ENCODE assay signal across 8 cellular contexts in the genomic region with DNA sequence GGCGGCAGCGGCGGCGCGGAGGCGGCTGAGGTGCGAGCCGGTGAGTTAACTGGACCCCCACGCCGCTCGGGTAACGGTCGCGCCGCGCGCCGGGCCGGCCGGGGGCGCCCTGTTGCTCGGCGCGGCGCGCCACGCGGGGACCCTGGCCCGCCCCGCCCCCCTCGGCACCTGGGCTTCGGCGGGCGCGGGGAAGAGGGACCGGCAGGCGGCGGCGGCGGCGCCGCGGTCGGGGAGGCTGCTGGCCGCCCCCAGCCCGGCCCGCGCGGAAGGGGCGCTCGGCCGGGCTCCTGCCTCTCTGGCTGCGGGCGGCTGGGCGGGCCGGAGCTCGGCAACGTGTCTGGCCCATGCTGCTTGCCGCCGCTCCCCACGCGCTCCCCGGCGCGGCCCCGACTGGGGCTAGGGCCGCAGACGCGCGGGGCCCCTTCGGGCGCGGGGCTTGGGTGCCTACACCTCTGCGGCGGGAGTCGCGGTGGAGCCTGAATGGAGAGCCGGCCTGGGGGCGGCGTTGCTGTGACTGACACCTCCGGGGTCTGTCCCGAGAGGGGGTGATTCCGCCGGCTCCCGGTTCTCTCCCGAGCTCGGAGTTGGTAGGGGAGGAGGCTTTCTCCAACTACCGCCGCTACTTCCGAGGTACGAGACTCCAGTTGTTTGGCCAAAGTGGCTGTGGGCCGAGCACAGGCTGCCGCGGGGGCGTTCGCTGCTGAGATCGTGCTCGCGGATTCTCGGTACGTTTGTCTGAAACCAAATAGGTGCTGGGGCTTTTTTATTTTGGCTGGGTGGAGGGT. TPM values are rescaled to one million over a fixed set of nuclear protein-coding genes. Genes with fewer than 3 reads are reported as not detected.
DNase-seq lines count a peak whose midpoint lies in the region; ATAC-seq and TF ChIP-seq lines count a peak whose summit lies in the region.

No MANE protein-coding gene starts in this region.

- TF ChIP-seq POLR2A in GM18951 (IDR thresholded peaks at IDR 0.05; ENCODE audit: extremely low read depth, insufficient read depth, insufficient read length), result peak; percentile 42

- no peaks in the 10 kb centered on the region for H3K9me2 ChIP-seq in OCI-LY1 (ENCODE audit: low read depth, low read length)

- 0 out of 2 replicates have a peak, but pooled peaks cover 6% of the 10 kb centered on the region for H4K20me1 ChIP-seq in OCI-LY1 (ENCODE audit: insufficient read depth, low read length)

- peak overlapping the region; percentile 91 for H3K4me3 ChIP-seq in BE2C (ENCODE audit: low read depth, low read length)
- peak overlapping the region; percentile 80 for H3K4me3 ChIP-seq in OCI-LY1 (ENCODE audit: low read depth, low read length, poor library complexity, severe bottlenecking)
- peak overlapping the region; percentile 76 for H3K4me3 ChIP-seq in fibroblast of villous mesenchyme (ENCODE audit: low read depth, low read length)

- peaks cover 5% of the 10 kb centered on the region for H3K36me3 Mint-ChIP-seq in activated T-helper 2 cell treated with anti-CD3 and anti-CD28 coated beads, Interferon-gamma antibody, Interleukin-2, Interleukin-4, amounts not matched to agents 10 μg/mL and 5 μg/mL and 100 μg/mL, durations not matched to agents 14 hours and 24 hours and 36 hours (ENCODE audit: low read depth)
- no peaks in the 10 kb centered on the region for H3K36me3 Mint-ChIP-seq in neural crest cell (ENCODE audit: low read depth)
- H3K36me3 Mint-ChIP-seq in type B pancreatic cell, result no peaks in the 10 kb centered on the region

- peak overlapping the region; percentile 82 for H3K4me2 ChIP-seq in OCI-LY1 (ENCODE audit: low read length)

- H3K27ac ChIP-seq in OCI-LY1 (ENCODE audit: low read depth, low read length, poor library complexity, severe bottlenecking), result peak overlapping the region; percentile 40

- peaks cover 6% of the 10 kb centered on the region for H3K4me1 ChIP-seq in BE2C
- peaks cover 54% of the 10 kb centered on the region for H3K4me1 ChIP-seq in OCI-LY1 (ENCODE audit: insufficient read depth, low read length, severe bottlenecking)

- in situ Hi-C loops in GM18951 (cut with MboI; ENCODE audit: low sequenced_read_pairs, unreplicated experiment), result loop anchor here (10.0 kb wide), 1 partner anchor 91 kb away; no protein-coding TSS in a partner anchor

- TF ChIP-seq CTCF in BE2C (IDR thresholded peaks at IDR 0.05; ENCODE audit: low read depth, low read length), result no peak
- TF ChIP-seq CTCF in OCI-LY1 (IDR thresholded peaks at IDR 0.05; ENCODE audit: low read length), result peak; percentile 19; the same call in 1 of the 2 replicates
- TF ChIP-seq CTCF in fibroblast of villous mesenchyme (IDR thresholded peaks at IDR 0.05; ENCODE audit: insufficient read depth, low read depth, low read length), result no peak
- no peak for TF ChIP-seq CTCF in neural crest cell (conservative IDR thresholded peaks at IDR 0.05)
- TF ChIP-seq CTCF in type B pancreatic cell (conservative IDR thresholded peaks at IDR 0.05), result no peak

- 0 out of 2 replicates have a peak, but pooled peaks cover 6% of the 10 kb centered on the region for H3F3A ChIP-seq in OCI-LY1 (ENCODE audit: insufficient read depth, low read length)

- H3K4me3 Mint-ChIP-seq in activated T-helper 2 cell treated with anti-CD3 and anti-CD28 coated beads, Interferon-gamma antibody, Interleukin-2, Interleukin-4, amounts not matched to agents 10 μg/mL and 5 μg/mL and 100 μg/mL, durations not matched to agents 14 hours and 24 hours and 36 hours (ENCODE audit: low read depth), result peak overlapping the region; percentile 96
- H3K4me3 Mint-ChIP-seq in neural crest cell (peak overlapping the region; percentile 95), type B pancreatic cell (peak overlapping the region; percentile 97)

- H3K27ac Mint-ChIP-seq in activated T-helper 2 cell treated with anti-CD3 and anti-CD28 coated beads, Interferon-gamma antibody, Interleukin-2, Interleukin-4, amounts not matched to agents 10 μg/mL and 5 μg/mL and 100 μg/mL, durations not matched to agents 14 hours and 24 hours and 36 hours, result peak overlapping the region; percentile 89
- H3K27ac Mint-ChIP-seq in neural crest cell (ENCODE audit: unreplicated experiment) (peak overlapping the region; percentile 97), type B pancreatic cell (peak overlapping the region; percentile 79)

- H3K36me3 ChIP-seq in BE2C (no peaks in the 10 kb centered on the region), OCI-LY1 (ENCODE audit: insufficient read depth, low read length) (no peaks in the 10 kb centered on the region; the same call in 1 of the 2 replicates)

- ATAC-seq in HG03097 (IDR thresholded peaks at IDR 0.05; ENCODE audit: low FRiP score, unreplicated experiment), result peak; percentile 30

- H3K79me2 ChIP-seq in OCI-LY1 (ENCODE audit: insufficient read depth, low read length), result peaks cover 43% of the 10 kb centered on the region

- H3K27me3 Mint-ChIP-seq in activated T-helper 2 cell treated with anti-CD3 and anti-CD28 coated beads, Interferon-gamma antibody, Interleukin-2, Interleukin-4, amounts not matched to agents 10 μg/mL and 5 μg/mL and 100 μg/mL, durations not matched to agents 14 hours and 24 hours and 36 hours (ENCODE audit: low read depth), result peaks cover 38% of the 10 kb centered on the region
- H3K27me3 Mint-ChIP-seq in neural crest cell (ENCODE audit: low read depth) (peaks cover 40% of the 10 kb centered on the region), type B pancreatic cell (peaks cover 46% of the 10 kb centered on the region)

- peaks cover 3% of the 10 kb centered on the region for H3K27me3 ChIP-seq in BE2C
- no peaks in the 10 kb centered on the region; the same call in 1 of the 2 replicates for H3K27me3 ChIP-seq in OCI-LY1 (ENCODE audit: insufficient read depth, low read length)

- intact Hi-C loops in activated T-helper 2 cell treated with anti-CD3 and anti-CD28 coated beads, Interferon-gamma antibody, Interleukin-2, Interleukin-4, amounts not matched to agents 10 μg/mL and 5 μg/mL and 100 μg/mL, durations not matched to agents 14 hours and 24 hours and 36 hours (cut with micrococcal nuclease), result loop anchor here (2.0 to 10.0 kb wide), 4 partner anchors 15 to 979 kb away; partner anchors contain the start of gene CCDC126

- DNase-seq in BE2C (peak; percentile 56), fibroblast of villous mesenchyme (ENCODE audit: low read depth) (peak; percentile 52), neural crest cell (ENCODE audit: low read depth, low spot score) (peak; percentile 56), type B pancreatic cell (ENCODE audit: extremely low spot score, unreplicated experiment) (peak; percentile 76)
- DNase-seq in activated T-helper 2 cell treated with anti-CD3 and anti-CD28 coated beads, Interferon-gamma antibody, Interleukin-2, Interleukin-4, amounts not matched to agents 10 μg/mL and 5 μg/mL and 100 μg/mL, durations not matched to agents 14 hours and 24 hours and 36 hours (ENCODE audit: low spot score), result peak; percentile 34

- no peak overlapping the region for H2AFZ ChIP-seq in OCI-LY1 (ENCODE audit: low read length)

- H3K9ac ChIP-seq in OCI-LY1 (ENCODE audit: low read length), result peak overlapping the region; percentile 76

- H3K4me1 Mint-ChIP-seq in activated T-helper 2 cell treated with anti-CD3 and anti-CD28 coated beads, Interferon-gamma antibody, Interleukin-2, Interleukin-4, amounts not matched to agents 10 μg/mL and 5 μg/mL and 100 μg/mL, durations not matched to agents 14 hours and 24 hours and 36 hours (ENCODE audit: low read depth), result peaks cover 30% of the 10 kb centered on the region
- H3K4me1 Mint-ChIP-seq in neural crest cell (peaks cover 23% of the 10 kb centered on the region), type B pancreatic cell (ENCODE audit: unreplicated experiment) (peaks cover 25% of the 10 kb centered on the region)

- H3K9me3 Mint-ChIP-seq in activated T-helper 2 cell treated with anti-CD3 and anti-CD28 coated beads, Interferon-gamma antibody, Interleukin-2, Interleukin-4, amounts not matched to agents 10 μg/mL and 5 μg/mL and 100 μg/mL, durations not matched to agents 14 hours and 24 hours and 36 hours, result no peaks in the 10 kb centered on the region
- no peaks in the 10 kb centered on the region for H3K9me3 Mint-ChIP-seq in neural crest cell
- H3K9me3 Mint-ChIP-seq in type B pancreatic cell, result no peaks in the 10 kb centered on the region

- H3K9me3 ChIP-seq in BE2C (no peaks in the 10 kb centered on the region), OCI-LY1 (ENCODE audit: low read length) (no peaks in the 10 kb centered on the region)

RNA-seq across cellular contexts. Expression of gene PALS2, which starts 0.5 kb away (rescaled TPM):
- polyA plus RNA-seq in BE2C (2012; ENCODE audit: insufficient read depth, insufficient read length, low read depth), result 5.3 TPM
- 30.6 and 35.2 TPM in 2 replicates for total RNA-seq in activated T-helper 2 cell treated with anti-CD3 and anti-CD28 coated beads, Interferon-gamma antibody, Interleukin-2, Interleukin-4, amounts not matched to agents 10 μg/mL and 5 μg/mL and 100 μg/mL, durations not matched to agents 14 hours and 24 hours and 36 hours
- total RNA-seq in fibroblast of villous mesenchyme (12.9 and 23.7 TPM in 2 replicates), neural crest cell (35.8 and 37.9 TPM in 2 replicates), type B pancreatic cell (ENCODE audit: low replicate concordance) (29.3 and 43.1 TPM in 2 replicates)

Comparison
In these comparisons a context has a peak if more than half of its experiments do, and no peak if none do; other contexts are left out.
1. Peak in every context shown above with its lines: DNase-seq, ATAC-seq, H3K4me3 ChIP-seq and H3K27ac ChIP-seq.